Comparison of ENCODE assay signal across 17 cellular contexts in genomic region chr1:147099192-147099591, GRCh38.
"Had no signal": no experiment of that assay in that cellular context is flagged by ENCODE, and none has a peak within 500 bp of the region (broad histone marks: within the 10 kb centered on the region; RNA-seq: fewer than 3 reads in every experiment).

No MANE protein-coding gene starts in this region.

- ATAC-seq: effector memory CD8-positive, alpha-beta T cell; left lobe of liver; natural killer cell; psoas muscle; right cardiac atrium; stimulated activated memory B cell treated with anti-CD40 and anti-IgM and Interleukin-4, amounts not matched to agents 10 μg/mL and 1 μg/mL and 100 μg/mL, for 72 hours; stimulated activated naive CD8-positive, alpha-beta T cell treated with anti-CD3 and anti-CD28 coated beads, Interleukin-15, Interleukin-2, amounts not matched to agents 100 U/mL and 50 U/mL, for 24 hours had no signal

- H3K4me3 Mint-ChIP-seq: effector memory CD8-positive, alpha-beta T cell; memory B cell; natural killer cell; stimulated activated memory B cell treated with anti-CD40 and anti-IgM and Interleukin-4, amounts not matched to agents 10 μg/mL and 1 μg/mL and 100 μg/mL, for 72 hours; type B pancreatic cell had no signal

- H3K27ac Mint-ChIP-seq: effector memory CD8-positive, alpha-beta T cell; memory B cell; natural killer cell; stimulated activated memory B cell treated with anti-CD40 and anti-IgM and Interleukin-4, amounts not matched to agents 10 μg/mL and 1 μg/mL and 100 μg/mL, for 72 hours; type B pancreatic cell had no signal

- H3K27me3 Mint-ChIP-seq: type B pancreatic cell had no signal

- H3K36me3 Mint-ChIP-seq: memory B cell; natural killer cell; stimulated activated memory B cell treated with anti-CD40 and anti-IgM and Interleukin-4, amounts not matched to agents 10 μg/mL and 1 μg/mL and 100 μg/mL, for 72 hours; type B pancreatic cell had no signal

- H3K27ac ChIP-seq: ovary, psoas muscle, sigmoid colon, testis, tibial artery had no signal

- H3K4me1 Mint-ChIP-seq: memory B cell, natural killer cell had no signal

- DNase-seq: effector memory CD8-positive, alpha-beta T cell; natural killer cell; occipital lobe; ovary; posterior cingulate gyrus; psoas muscle; right cardiac atrium; sigmoid colon; stimulated activated CD4-positive, alpha-beta T cell treated with anti-CD3 and anti-CD28 coated beads, Interleukin-4, amount 100 ng/mL, for 4 hours; stimulated activated naive CD8-positive, alpha-beta T cell treated with anti-CD3 and anti-CD28 coated beads, Interleukin-15, Interleukin-2, amounts not matched to agents 100 U/mL and 50 U/mL, for 24 hours; substantia nigra; testis; tibial artery had no signal

- H3K9me3 Mint-ChIP-seq: effector memory CD8-positive, alpha-beta T cell; memory B cell; natural killer cell; stimulated activated memory B cell treated with anti-CD40 and anti-IgM and Interleukin-4, amounts not matched to agents 10 μg/mL and 1 μg/mL and 100 μg/mL, for 72 hours; type B pancreatic cell had no signal
